15 cellular contexts compared by ENCODE assay signal in genomic region chr3:47008258-47008671, GRCh38. TPM values are rescaled to one million over a fixed set of nuclear protein-coding genes. Genes with fewer than 3 reads are reported as not detected.
DNase-seq lines count a peak whose midpoint lies in the region; ATAC-seq, FAIRE-seq and TF ChIP-seq lines count a peak whose summit lies in the region.
"Had no signal": no experiment of that assay in that cellular context is flagged by ENCODE, and none has a peak within 500 bp of the region (broad histone marks: within the 10 kb centered on the region; RNA-seq: fewer than 3 reads in every experiment).

No MANE protein-coding gene starts in this region.

- intact Hi-C loops in OCI-LY7 (cut with micrococcal nuclease; ENCODE audit: unreplicated experiment) = no loop called here
- intact Hi-C loops in sigmoid colon (cut with DNase I) = loop anchor here (2.0 to 10.0 kb wide), 3 partner anchors 29 to 157 kb away; partner anchors contain the start of genes NBEAL2 and SETD2

- H3K4me3 ChIP-seq in OCI-LY7 (ENCODE audit: low read depth, low read length, poor library complexity, severe bottlenecking) (no peak overlapping the region), iPS-18a (ENCODE audit: low read length) (peak overlapping the region; percentile 74), sigmoid colon (no peak overlapping the region), small intestine (ENCODE audit: low read depth in 1 of 2, low read length in 2 of 2) (no peak overlapping the region)
- H3K4me3 ChIP-seq: cardiac muscle cell had no signal

- no peaks in the 10 kb centered on the region for H3K79me2 ChIP-seq in OCI-LY7 (ENCODE audit: insufficient read depth, low read depth, low read length)
- H3K79me2 ChIP-seq: parathyroid adenoma had no signal

- H3K36me3 ChIP-seq in OCI-LY7 (ENCODE audit: insufficient read depth, low read length) (peaks cover 70% of the 10 kb centered on the region; the same call in 1 of the 2 replicates), iPS-18a (ENCODE audit: control insufficient read depth, low read depth, low read length) (peaks cover 5% of the 10 kb centered on the region), sigmoid colon (peaks cover 0 to 32% (median 5%) of the 10 kb centered on the region in 4 donors), small intestine (ENCODE audit: control insufficient read depth in 2 of 2, insufficient read depth in 2 of 2, low read length in 2 of 2) (peaks cover 0 to 11% of the 10 kb centered on the region in 2 donors)
- H3K36me3 ChIP-seq: cardiac muscle cell had no signal

- BruUV-seq in OCI-LY7 (replicated peaks; lab: Mats Ljungman, UMichigan) = TSS peak; percentile 51

- H3K9ac ChIP-seq in iPS-18a (ENCODE audit: low read length) = peak overlapping the region; percentile 89
- H3K9ac ChIP-seq: parathyroid adenoma had no signal

- ATAC-seq in HG03108 (IDR thresholded peaks at IDR 0.05; ENCODE audit: unreplicated experiment) = no peak

- no peak for TF ChIP-seq POLR2A in sigmoid colon (IDR thresholded peaks at IDR 0.05)

- H3K4me1 Mint-ChIP-seq in activated T-cell treated with anti-CD3 and anti-CD28 coated beads, Interleukin-2, amount 50 U/mL, for 24 hours (ENCODE audit: low read depth) = peaks cover 13% of the 10 kb centered on the region

- WGBS in sigmoid colon, 2 donors = 94 to 95% methylated on average over 13 of the region's 13 CpGs
- WGBS in small intestine, 3 donors = 88 to 95% (median 92%) methylated on average over 13 of the region's 13 CpGs

- H3K27ac ChIP-seq in OCI-LY7 (ENCODE audit: low read depth, low read length, poor library complexity, severe bottlenecking) (no peak overlapping the region), iPS-18a (ENCODE audit: low read length) (no peak overlapping the region), sigmoid colon (peak overlapping the region in 1 of 4 donors; percentile 86), small intestine (ENCODE audit: low read depth in 1 of 2, low read length in 1 of 2) (no peak overlapping the region)
- H3K27ac ChIP-seq: cardiac muscle cell, parathyroid adenoma, VCaP had no signal

- H3K4me2 ChIP-seq in OCI-LY7 (ENCODE audit: low read length) = no peak overlapping the region

- FAIRE-seq in small intestine (lab: Jason Lieb, UNC) = no peak
- FAIRE-seq: GM12892 had no signal

- CTCF ChIA-PET in OCI-LY7 (lab: Charles Lee; ENCODE audit: unreplicated experiment) = no interaction called here

- peak overlapping the region; percentile 1 for H3K4me3 Mint-ChIP-seq in activated T-cell treated with anti-CD3 and anti-CD28 coated beads, Interleukin-2, amount 50 U/mL, for 24 hours

- DNase-seq in activated T-cell treated with anti-CD3 and anti-CD28 coated beads, Interleukin-2, amount 50 U/mL, for 24 hours = no peak
- DNase-seq in activated T-cell treated with anti-CD3 and anti-CD28 coated beads, Interleukin-2, amount 50 U/mL, for 48 hours = no peak
- no peak for DNase-seq in OCI-LY7 (ENCODE audit: low spot score)
- peak; percentile 65 for DNase-seq in sigmoid colon
- DNase-seq in small intestine = no peak
- DNase-seq in mesenteric fat pad (ENCODE audit: low spot score) = no peak
- DNase-seq: GOT3; stimulated activated CD4-positive, alpha-beta T cell treated with anti-CD3 and anti-CD28 coated beads, Interleukin-15, amount 100 ng/mL, for 24 hours had no signal

- H3K27me3 ChIP-seq in iPS-18a (ENCODE audit: control insufficient read depth, insufficient read depth, low read length) = no peaks in the 10 kb centered on the region
- H3K27me3 ChIP-seq in sigmoid colon = no peaks in the 10 kb centered on the region
- H3K27me3 ChIP-seq in small intestine (ENCODE audit: control insufficient read depth in 2 of 2, insufficient read depth in 2 of 2, low read length in 2 of 2) = no peaks in the 10 kb centered on the region
- H3K27me3 ChIP-seq: cardiac muscle cell, tibial nerve had no signal

- H3K27me3 Mint-ChIP-seq in activated T-cell treated with anti-CD3 and anti-CD28 coated beads, Interleukin-2, amount 50 U/mL, for 24 hours = no peaks in the 10 kb centered on the region

- H3K4me1 ChIP-seq in OCI-LY7 (ENCODE audit: insufficient read depth, low read length, poor library complexity, severe bottlenecking) (peaks cover 11% of the 10 kb centered on the region), iPS-18a (ENCODE audit: control insufficient read depth, low read depth, low read length) (peaks cover 11% of the 10 kb centered on the region), sigmoid colon (peaks cover 0 to 15% (median 9%) of the 10 kb centered on the region in 4 donors), small intestine (ENCODE audit: control insufficient read depth in 2 of 2, insufficient read depth in 1 of 2, low read depth in 1 of 2, low read length in 1 of 2) (peaks cover 0 to 3% of the 10 kb centered on the region in 2 donors)

- no peak for TF ChIP-seq EP300 in sigmoid colon (IDR thresholded peaks at IDR 0.05)

- POLR2A ChIA-PET in OCI-LY7 (lab: Charles Lee) = no interaction called here

- no peak overlapping the region for H2AFZ ChIP-seq in OCI-LY7 (ENCODE audit: low read length)

- peaks cover 77% of the 10 kb centered on the region for H3K36me3 Mint-ChIP-seq in activated T-cell treated with anti-CD3 and anti-CD28 coated beads, Interleukin-2, amount 50 U/mL, for 24 hours (ENCODE audit: low read depth)

- H3K9me3 ChIP-seq in OCI-LY7 (ENCODE audit: low read length) = no peaks in the 10 kb centered on the region
- no peaks in the 10 kb centered on the region for H3K9me3 ChIP-seq in iPS-18a (ENCODE audit: control insufficient read depth, low read depth, low read length)
- H3K9me3 ChIP-seq in sigmoid colon = no peaks in the 10 kb centered on the region
- H3K9me3 ChIP-seq in small intestine (ENCODE audit: control insufficient read depth, low read depth) = no peaks in the 10 kb centered on the region
- H3K9me3 ChIP-seq: tibial nerve had no signal

- TF ChIP-seq CTCF in OCI-LY7 (conservative IDR thresholded peaks at IDR 0.05; ENCODE audit: low read length) (no peak), sigmoid colon (IDR thresholded peaks at IDR 0.05) (no peak)

- no peaks in the 10 kb centered on the region for H3K9me3 Mint-ChIP-seq in activated T-cell treated with anti-CD3 and anti-CD28 coated beads, Interleukin-2, amount 50 U/mL, for 24 hours

- H3K9me2 ChIP-seq in OCI-LY7 (ENCODE audit: insufficient read depth, low read length) = no peaks in the 10 kb centered on the region

- H4K20me1 ChIP-seq in OCI-LY7 (ENCODE audit: insufficient read depth, low read length) = no peaks in the 10 kb centered on the region

- H3K27ac Mint-ChIP-seq in activated T-cell treated with anti-CD3 and anti-CD28 coated beads, Interleukin-2, amount 50 U/mL, for 24 hours = peak overlapping the region; percentile 47

RNA-seq across cellular contexts. Expression of gene NBEAL2, which starts 28.8 kb away (rescaled TPM):
- 53.3 and 74.9 TPM in 2 replicates for total RNA-seq in OCI-LY7 (2014; rRNA removed; shearing (Covaris generic))
- total RNA-seq in OCI-LY7 (2022) (129 and 149 TPM in 2 replicates), sigmoid colon (10 to 100 TPM in 3 of 4 donors, 1 to 10 TPM in 1; 9.6 to 36.0 (median 13.5) TPM), mesenteric fat pad (42.9 TPM)
- polyA plus RNA-seq in sigmoid colon (10 to 100 TPM in 2 of 3 donors, 1 to 10 TPM in 1; 7.8 to 88.0 (median 11.3) TPM), small intestine (10 to 100 TPM; 32.7 to 55.9 (median 50.5) TPM)

RNA-seq across cellular contexts. Expression of gene CCDC12, which starts 31.7 kb away (rescaled TPM):
- total RNA-seq in OCI-LY7 (2014; rRNA removed; shearing (Covaris generic)) = 74.9 and 102 TPM in 2 replicates
- 107 and 116 TPM in 2 replicates for total RNA-seq in OCI-LY7 (2022)
- 10 to 100 TPM; 33.1 to 41.0 (median 36.6) TPM for total RNA-seq in sigmoid colon
- polyA plus RNA-seq in sigmoid colon = 10 to 100 TPM; 58.9 to 80.9 (median 77.5) TPM
- 10 to 100 TPM; 73.3 to 84.5 (median 78.6) TPM for polyA plus RNA-seq in small intestine
- total RNA-seq in mesenteric fat pad = 33.1 TPM
